1 cellular context compared by ENCODE assay signal in the genomic region with DNA sequence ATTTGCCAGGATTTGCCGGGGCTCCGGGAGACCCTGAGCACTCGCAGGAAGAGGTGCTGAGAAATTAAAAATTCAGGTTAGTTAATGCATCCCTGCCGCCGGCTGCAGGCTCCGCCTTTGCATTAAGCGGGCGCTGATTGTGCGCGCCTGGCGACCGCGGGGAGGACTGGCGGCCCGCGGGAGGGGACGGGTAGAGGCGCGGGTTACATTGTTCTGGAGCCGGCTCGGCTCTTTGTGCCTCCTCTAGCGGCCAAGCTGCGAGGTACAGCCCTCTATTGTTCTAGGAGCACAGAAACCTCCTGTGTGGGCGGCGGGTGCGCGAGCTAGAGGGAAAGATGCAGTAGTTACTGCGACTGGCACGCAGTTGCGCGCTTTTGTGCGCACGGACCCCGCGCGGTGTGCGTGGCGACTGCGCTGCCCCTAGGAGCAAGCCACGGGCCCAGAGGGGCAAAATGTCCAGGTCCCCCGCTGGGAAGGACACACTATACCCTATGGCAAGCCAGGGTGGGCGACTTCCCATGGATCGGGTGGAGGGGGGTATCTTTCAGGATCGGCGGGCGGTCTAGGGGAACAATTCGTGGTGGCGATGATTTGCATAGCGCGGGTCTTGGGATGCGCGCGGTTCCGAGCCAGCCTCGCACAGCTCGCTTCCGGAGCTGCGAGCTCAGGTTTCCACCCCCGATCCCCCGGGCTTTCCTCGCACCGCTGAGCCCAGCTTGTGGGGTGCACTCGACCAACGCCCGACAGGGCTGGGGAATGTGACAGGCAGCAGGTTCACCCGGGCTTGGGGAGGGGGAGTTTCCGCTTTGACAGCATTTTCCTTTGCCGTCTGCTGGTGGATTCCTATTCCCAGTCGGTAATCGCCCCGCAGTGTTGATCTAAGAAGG.
TF ChIP-seq lines count a peak whose summit lies in the region.

No MANE protein-coding gene starts in this region.

TF ChIP-seq in SK-N-SH treated with all-trans-retinoic acid at 6 μM for 48 hours, 23 proteins besides CTCF, POLR2A, EP300 and RAD21 (continued from another document):
- TF ChIP-seq, protein P1, sequence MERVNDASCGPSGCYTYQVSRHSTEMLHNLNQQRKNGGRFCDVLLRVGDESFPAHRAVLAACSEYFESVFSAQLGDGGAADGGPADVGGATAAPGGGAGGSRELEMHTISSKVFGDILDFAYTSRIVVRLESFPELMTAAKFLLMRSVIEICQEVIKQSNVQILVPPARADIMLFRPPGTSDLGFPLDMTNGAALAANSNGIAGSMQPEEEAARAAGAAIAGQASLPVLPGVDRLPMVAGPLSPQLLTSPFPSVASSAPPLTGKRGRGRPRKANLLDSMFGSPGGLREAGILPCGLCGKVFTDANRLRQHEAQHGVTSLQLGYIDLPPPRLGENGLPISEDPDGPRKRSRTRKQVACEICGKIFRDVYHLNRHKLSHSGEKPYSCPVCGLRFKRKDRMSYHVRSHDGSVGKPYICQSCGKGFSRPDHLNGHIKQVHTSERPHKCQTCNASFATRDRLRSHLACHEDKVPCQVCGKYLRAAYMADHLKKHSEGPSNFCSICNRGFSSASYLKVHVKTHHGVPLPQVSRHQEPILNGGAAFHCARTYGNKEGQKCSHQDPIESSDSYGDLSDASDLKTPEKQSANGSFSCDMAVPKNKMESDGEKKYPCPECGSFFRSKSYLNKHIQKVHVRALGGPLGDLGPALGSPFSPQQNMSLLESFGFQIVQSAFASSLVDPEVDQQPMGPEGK (CRISPR knock-in tag; IDR thresholded peaks at IDR 0.05; ENCODE audit: borderline replicate concordance), result no peak
- TF ChIP-seq PPARA (CRISPR knock-in tag; IDR thresholded peaks at IDR 0.05; ENCODE audit: borderline replicate concordance) (no peak), ISL1 (CRISPR knock-in tag; IDR thresholded peaks at IDR 0.05) (no peak), ZNF565 (CRISPR knock-in tag; conservative IDR thresholded peaks at IDR 0.05; ENCODE audit: low read depth) (no peak), ZC3H10 (CRISPR knock-in tag; IDR thresholded peaks at IDR 0.05) (no peak), TCF4 (CRISPR knock-in tag; IDR thresholded peaks at IDR 0.05; ENCODE audit: borderline replicate concordance) (no peak), ZFP30 (CRISPR knock-in tag; IDR thresholded peaks at IDR 0.05) (no peak), SNAI2 (CRISPR knock-in tag; IDR thresholded peaks at IDR 0.05) (no peak), ARNTL (CRISPR knock-in tag; IDR thresholded peaks at IDR 0.05; ENCODE audit: borderline replicate concordance, low read depth) (no peak)
- TF ChIP-seq, protein P2, sequence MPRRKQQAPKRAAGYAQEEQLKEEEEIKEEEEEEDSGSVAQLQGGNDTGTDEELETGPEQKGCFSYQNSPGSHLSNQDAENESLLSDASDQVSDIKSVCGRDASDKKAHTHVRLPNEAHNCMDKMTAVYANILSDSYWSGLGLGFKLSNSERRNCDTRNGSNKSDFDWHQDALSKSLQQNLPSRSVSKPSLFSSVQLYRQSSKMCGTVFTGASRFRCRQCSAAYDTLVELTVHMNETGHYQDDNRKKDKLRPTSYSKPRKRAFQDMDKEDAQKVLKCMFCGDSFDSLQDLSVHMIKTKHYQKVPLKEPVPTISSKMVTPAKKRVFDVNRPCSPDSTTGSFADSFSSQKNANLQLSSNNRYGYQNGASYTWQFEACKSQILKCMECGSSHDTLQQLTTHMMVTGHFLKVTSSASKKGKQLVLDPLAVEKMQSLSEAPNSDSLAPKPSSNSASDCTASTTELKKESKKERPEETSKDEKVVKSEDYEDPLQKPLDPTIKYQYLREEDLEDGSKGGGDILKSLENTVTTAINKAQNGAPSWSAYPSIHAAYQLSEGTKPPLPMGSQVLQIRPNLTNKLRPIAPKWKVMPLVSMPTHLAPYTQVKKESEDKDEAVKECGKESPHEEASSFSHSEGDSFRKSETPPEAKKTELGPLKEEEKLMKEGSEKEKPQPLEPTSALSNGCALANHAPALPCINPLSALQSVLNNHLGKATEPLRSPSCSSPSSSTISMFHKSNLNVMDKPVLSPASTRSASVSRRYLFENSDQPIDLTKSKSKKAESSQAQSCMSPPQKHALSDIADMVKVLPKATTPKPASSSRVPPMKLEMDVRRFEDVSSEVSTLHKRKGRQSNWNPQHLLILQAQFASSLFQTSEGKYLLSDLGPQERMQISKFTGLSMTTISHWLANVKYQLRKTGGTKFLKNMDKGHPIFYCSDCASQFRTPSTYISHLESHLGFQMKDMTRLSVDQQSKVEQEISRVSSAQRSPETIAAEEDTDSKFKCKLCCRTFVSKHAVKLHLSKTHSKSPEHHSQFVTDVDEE (CRISPR knock-in tag; IDR thresholded peaks at IDR 0.05), result no peak
- TF ChIP-seq, protein P3, sequence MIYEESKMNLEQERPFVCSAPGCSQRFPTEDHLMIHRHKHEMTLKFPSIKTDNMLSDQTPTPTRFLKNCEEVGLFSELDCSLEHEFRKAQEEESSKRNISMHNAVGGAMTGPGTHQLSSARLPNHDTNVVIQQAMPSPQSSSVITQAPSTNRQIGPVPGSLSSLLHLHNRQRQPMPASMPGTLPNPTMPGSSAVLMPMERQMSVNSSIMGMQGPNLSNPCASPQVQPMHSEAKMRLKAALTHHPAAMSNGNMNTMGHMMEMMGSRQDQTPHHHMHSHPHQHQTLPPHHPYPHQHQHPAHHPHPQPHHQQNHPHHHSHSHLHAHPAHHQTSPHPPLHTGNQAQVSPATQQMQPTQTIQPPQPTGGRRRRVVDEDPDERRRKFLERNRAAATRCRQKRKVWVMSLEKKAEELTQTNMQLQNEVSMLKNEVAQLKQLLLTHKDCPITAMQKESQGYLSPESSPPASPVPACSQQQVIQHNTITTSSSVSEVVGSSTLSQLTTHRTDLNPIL (CRISPR knock-in tag; IDR thresholded peaks at IDR 0.05; ENCODE audit: low read depth), result no peak
